Comparison of ENCODE assay signal across 8 cellular contexts in genomic region chr9:113151696-113152630, GRCh38. TPM values are rescaled to one million over a fixed set of nuclear protein-coding genes. Genes with fewer than 3 reads are reported as not detected.
A peak's percentile ranks its signal among the peaks of the same experiment; 100 is the strongest.
DNase-seq lines count a peak whose midpoint lies in the region; ATAC-seq and TF ChIP-seq lines count a peak whose summit lies in the region.

No MANE protein-coding gene starts in this region.

- H3K9me3 ChIP-seq in SJCRH30 (replicated peaks) = no peaks in the 10 kb centered on the region
- H3K9me3 ChIP-seq in parathyroid adenoma (ENCODE audit: control insufficient read depth, low read length) = no peaks in the 10 kb centered on the region

- peak overlapping the region; percentile 53 for H2AFZ ChIP-seq in parathyroid adenoma

- peaks cover 44% of the 10 kb centered on the region for H3K79me2 ChIP-seq in parathyroid adenoma

- ATAC-seq in GM18907 (IDR thresholded peaks at IDR 0.05; ENCODE audit: unreplicated experiment) = no peak

- peak overlapping the region; percentile 83 for H3K4me3 ChIP-seq in SJCRH30
- peak overlapping the region; percentile 92 for H3K4me3 ChIP-seq in fibroblast of pulmonary artery (replicated peaks; ENCODE audit: low read depth, low read length)
- H3K4me3 ChIP-seq in parathyroid adenoma (ENCODE audit: low read depth, low read length) = peak overlapping the region; percentile 92

- H3K4me1 ChIP-seq in SJCRH30 (peaks cover 46% of the 10 kb centered on the region), parathyroid adenoma (peaks cover 52% of the 10 kb centered on the region)

- peak overlapping the region; percentile 93 for H3K4me2 ChIP-seq in parathyroid adenoma (ENCODE audit: low read length)

- no peaks in the 10 kb centered on the region for H3K27me3 ChIP-seq in SJCRH30
- no peaks in the 10 kb centered on the region for H3K27me3 ChIP-seq in parathyroid adenoma (ENCODE audit: control insufficient read depth, insufficient read depth, low read length)

- H3K9ac ChIP-seq in parathyroid adenoma = peak overlapping the region; percentile 98

- H3K27ac ChIP-seq in SJCRH30 (no peak overlapping the region), parathyroid adenoma (peak overlapping the region; percentile 100)

- TF ChIP-seq CTCF in fibroblast of pulmonary artery (IDR thresholded peaks at IDR 0.05; ENCODE audit: low read length, missing control alignments) (no peak), parathyroid adenoma (IDR thresholded peaks at IDR 0.05) (no peak)

- H3K36me3 ChIP-seq in SJCRH30 (no peaks in the 10 kb centered on the region; the same call in 1 of the 2 replicates), parathyroid adenoma (ENCODE audit: control insufficient read depth, insufficient read depth, low read length) (no peaks in the 10 kb centered on the region)

- peak; percentile 11 for DNase-seq in GF-D8 (lab: John Stamatoyannopoulos, UW)
- DNase-seq in SJCRH30 = no peak
- DNase-seq in fibroblast of pulmonary artery (ENCODE audit: low read depth) = no peak
- no peak for DNase-seq in stimulated activated CD4-positive, alpha-beta T cell treated with anti-CD3 and anti-CD28 coated beads, Interleukin-12 subunit alpha, Interleukin-12 subunit beta, amount 100 ng/mL, for 4 hours
- no peak for DNase-seq in LoVo (ENCODE audit: low spot score)
- no peak for DNase-seq in foreskin melanocyte

RNA-seq across cellular contexts. Expression of gene SLC31A2, which starts 1.2 kb away (rescaled TPM):
- total RNA-seq in SJCRH30 (2014; rRNA removed; shearing (Covaris generic)) = 21.6 and 23.0 TPM in 2 replicates
